In the genomic region with DNA sequence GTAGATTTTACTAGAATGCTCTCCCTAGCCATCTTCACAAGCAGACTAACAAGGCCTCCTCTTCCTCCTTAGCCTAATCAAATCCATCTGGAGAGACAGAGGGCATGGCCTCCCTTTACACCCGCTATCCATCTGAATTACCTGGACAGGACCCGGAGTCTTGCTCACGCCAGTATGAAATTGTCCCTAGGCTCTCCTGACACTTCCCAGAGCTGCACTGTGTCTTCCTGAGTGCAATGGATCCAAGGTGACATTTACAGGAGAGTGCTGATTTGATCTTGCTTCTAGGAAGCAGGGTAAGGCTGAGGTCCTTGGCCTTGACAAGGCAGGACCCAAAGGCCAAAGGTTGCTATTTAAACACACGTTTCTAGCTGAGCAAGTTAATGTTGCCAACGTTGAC, we compare ENCODE assay signal across 9 cellular contexts.
"Had no signal": no experiment of that assay in that cellular context is flagged by ENCODE, and none has a peak within 500 bp of the region (broad histone marks: within the 10 kb centered on the region; RNA-seq: fewer than 3 reads in every experiment).

No MANE protein-coding gene starts in this region.

- H3K4me3 ChIP-seq: GM23338, HAP-1 had no signal

- H3K4me2 ChIP-seq: GM23338 had no signal

- H3K27ac Mint-ChIP-seq: GM23338, HFFc6, IgD-negative memory B cell had no signal

- DNase-seq: H7, HFFc6, KBM-7 had no signal

- ATAC-seq: GM23338, HCT116, HepG2 had no signal

- H3K4me3 Mint-ChIP-seq: GM23338, HFFc6, IgD-negative memory B cell had no signal

- H3K27me3 Mint-ChIP-seq: IgD-negative memory B cell had no signal

- H3K27ac ChIP-seq: HL-60 had no signal

- H3K9me3 Mint-ChIP-seq: GM23338, HFFc6 had no signal

- H3K4me1 Mint-ChIP-seq: IgD-negative memory B cell had no signal

- H3K36me3 ChIP-seq: HAP-1 had no signal

- FAIRE-seq: HepG2 had no signal
